Comparison of ENCODE assay signal across 10 cellular contexts in the genomic region with DNA sequence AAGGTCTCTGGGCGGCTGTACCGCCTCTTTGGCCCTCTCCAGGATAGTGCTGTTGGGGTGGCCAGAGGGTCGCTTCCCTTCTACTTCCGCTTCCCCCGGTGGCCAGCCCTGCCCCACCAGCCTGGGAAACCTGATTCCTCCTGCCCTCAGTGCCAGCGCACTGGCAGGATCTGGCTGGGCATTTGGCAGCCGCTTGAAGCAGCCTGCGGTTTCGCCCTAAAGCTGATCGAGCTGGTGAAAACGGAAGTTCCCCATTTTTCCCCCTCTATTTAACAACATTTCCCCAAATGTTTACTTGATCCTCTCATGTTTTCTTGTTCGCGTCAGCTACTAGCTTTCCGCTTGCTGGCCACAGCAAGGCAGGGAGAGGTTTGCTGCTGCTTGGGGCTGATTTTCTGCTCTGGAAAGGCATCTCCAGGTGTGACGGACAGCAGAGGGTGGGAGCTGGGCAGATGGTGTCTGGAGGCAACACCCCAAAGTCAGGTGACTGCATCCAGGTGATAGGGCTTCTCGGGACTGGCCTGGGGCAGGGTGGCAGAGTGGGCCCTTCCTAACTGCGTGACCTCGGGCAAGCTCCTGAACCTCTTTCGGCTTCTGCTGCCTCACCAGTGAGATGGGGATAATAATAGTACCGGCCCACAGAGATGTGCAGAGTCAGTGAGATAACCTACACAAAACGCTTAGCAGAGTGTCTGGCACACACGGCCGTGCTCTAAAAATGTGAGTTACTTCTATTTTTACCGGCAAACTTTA. TPM values are rescaled to one million over a fixed set of nuclear protein-coding genes. Genes with fewer than 3 reads are reported as not detected.
DNase-seq lines count a peak whose midpoint lies in the region; ATAC-seq and TF ChIP-seq lines count a peak whose summit lies in the region.
"Had no signal": no experiment of that assay in that cellular context is flagged by ENCODE, and none has a peak within 500 bp of the region (broad histone marks: within the 10 kb centered on the region; RNA-seq: fewer than 3 reads in every experiment).

No MANE protein-coding gene starts in this region.

- peaks cover 25% of the 10 kb centered on the region for H3K4me1 Mint-ChIP-seq in WTC11

- ATAC-seq in Right ventricle myocardium inferior: peak; percentile 69
- peak; percentile 14; the same call in 1 of the 2 replicates for ATAC-seq in WTC11
- ATAC-seq in HG03457 (IDR thresholded peaks at IDR 0.05; ENCODE audit: unreplicated experiment): no peak
- no peak for ATAC-seq in GM21423 (IDR thresholded peaks at IDR 0.05; ENCODE audit: unreplicated experiment)

- TF ChIP-seq CTCF in WTC11 (IDR thresholded peaks at IDR 0.05) (no peak), foreskin fibroblast (IDR thresholded peaks at IDR 0.05; ENCODE audit: low read depth, low read length) (no peak)

- H3K36me3 Mint-ChIP-seq in WTC11: 0 out of 2 replicates have a peak, but pooled peaks cover 7% of the 10 kb centered on the region

- peak overlapping the region; percentile 53; the same call in 1 of the 2 replicates for H3K27ac Mint-ChIP-seq in WTC11

- no peaks in the 10 kb centered on the region for H3K27me3 Mint-ChIP-seq in WTC11 (ENCODE audit: low read depth)

- no peak overlapping the region for H3K4me3 ChIP-seq in foreskin fibroblast (ENCODE audit: low read depth in 1 of 2, low read length in 2 of 2)

- POLR2A ChIA-PET in WTC11 (lab: Charles Lee): no interaction called here

- H3K4me3 Mint-ChIP-seq in WTC11: no peak overlapping the region

- peaks cover 9% of the 10 kb centered on the region for H3K9me3 Mint-ChIP-seq in WTC11

- CTCF ChIA-PET in WTC11 (lab: Charles Lee): interaction anchor here (1.7 to 13.3 kb wide), 5 partner anchors 8 to 170 kb away, joined by 4 to 236 read pairs (median 10); no protein-coding TSS in a partner anchor

- intact Hi-C loops in Right ventricle myocardium inferior (cut with DNase I) (no loop called here), cardiac septum (cut with DNase I) (loop anchor here (2.0 kb wide), 1 partner anchor 53 kb away; the partner anchor contains the start of gene TSPAN9)

- no peak for DNase-seq in Right ventricle myocardium inferior (ENCODE audit: missing footprints)
- DNase-seq in cardiac septum (ENCODE audit: low spot score): no peak
- no peak for DNase-seq in WTC11 (ENCODE audit: low spot score)
- DNase-seq in left kidney (ENCODE audit: low read depth, low spot score): peak; percentile 53
- no peak for DNase-seq in foreskin fibroblast
- DNase-seq in activated T-cell treated with anti-CD3 and anti-CD28 coated beads, Interleukin-2, amount 50 U/mL, for 48 hours: no peak
- DNase-seq: Karpas-422, trophoblast cell had no signal

TF ChIP-seq in WTC11, 78 proteins besides CTCF, POLR2A, EP300 and RAD21:
- TF ChIP-seq SP1 (CRISPR knock-in tag; conservative IDR thresholded peaks at IDR 0.05) (no peak), ATF1 (CRISPR knock-in tag; IDR thresholded peaks at IDR 0.05) (no peak), ARID4B (CRISPR knock-in tag; IDR thresholded peaks at IDR 0.05; ENCODE audit: borderline replicate concordance) (no peak), HMGA2 (CRISPR knock-in tag; IDR thresholded peaks at IDR 0.05) (no peak), TCF7 (CRISPR knock-in tag; IDR thresholded peaks at IDR 0.05; ENCODE audit: low read depth) (no peak), NFE2L1 (CRISPR knock-in tag; IDR thresholded peaks at IDR 0.05) (no peak), ZNF121 (CRISPR knock-in tag; IDR thresholded peaks at IDR 0.05) (no peak), ERG (CRISPR knock-in tag; IDR thresholded peaks at IDR 0.05) (no peak), NFYB (CRISPR knock-in tag; conservative IDR thresholded peaks at IDR 0.05; ENCODE audit: low read depth) (no peak), MXD4 (CRISPR knock-in tag; IDR thresholded peaks at IDR 0.05; ENCODE audit: borderline replicate concordance) (no peak), OVOL2 (CRISPR knock-in tag; IDR thresholded peaks at IDR 0.05; ENCODE audit: borderline replicate concordance) (no peak)
- TF ChIP-seq, protein P1, sequence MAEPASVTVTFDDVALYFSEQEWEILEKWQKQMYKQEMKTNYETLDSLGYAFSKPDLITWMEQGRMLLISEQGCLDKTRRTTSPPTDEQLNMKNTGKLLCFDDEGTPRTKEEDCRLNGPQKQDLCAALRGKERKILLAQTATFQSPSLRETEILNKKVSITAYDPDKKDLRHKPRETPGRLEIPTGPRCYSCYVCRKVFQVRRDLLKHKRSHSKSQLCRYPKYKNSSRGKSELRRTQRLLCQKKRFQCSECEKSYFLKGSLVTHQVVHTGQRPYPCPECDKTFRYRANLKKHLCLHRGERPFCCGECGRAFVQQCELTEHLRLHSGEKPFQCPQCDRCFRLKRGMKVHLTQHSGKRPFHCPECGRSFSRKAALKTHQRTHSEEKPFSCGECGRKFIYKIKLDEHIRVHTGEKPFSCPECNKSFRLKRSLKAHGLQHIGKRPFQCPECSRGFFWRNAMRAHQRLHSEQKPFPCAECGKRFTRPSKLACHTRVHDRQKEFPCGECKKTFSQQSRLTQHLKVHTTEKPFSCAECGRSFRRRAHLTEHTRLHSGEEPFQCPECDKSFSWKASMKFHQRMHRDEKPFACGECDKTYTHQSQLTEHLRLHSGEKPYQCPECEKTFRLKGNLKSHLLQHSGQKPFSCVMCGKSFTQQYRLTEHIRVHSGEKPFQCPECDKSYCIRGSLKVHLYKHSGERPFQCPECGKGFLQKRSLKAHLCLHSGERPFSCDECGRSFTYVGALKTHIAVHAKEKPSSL (CRISPR knock-in tag; conservative IDR thresholded peaks at IDR 0.05): no peak

RNA-seq across cellular contexts. Expression of gene TSPAN9, which starts 53.0 kb away (rescaled TPM):
- 193 TPM for total RNA-seq in Right ventricle myocardium inferior
- 299 TPM for total RNA-seq in cardiac septum
- total RNA-seq in WTC11 (2021): 21.8 to 27.6 TPM (median 23.9 TPM) in 3 replicates

Comparison
In these comparisons a context has a peak if more than half of its experiments do, and no peak if none do; other contexts are left out.
1. ATAC-seq: peak in Right ventricle myocardium inferior (single experiment) and WTC11 (single experiment); none in HG03457 (single experiment) and GM21423 (single experiment).